ENCODE assay signal across 8 cellular contexts in genomic region chr11:75204685-75205667, GRCh38. TPM values are rescaled to one million over a fixed set of nuclear protein-coding genes. Genes with fewer than 3 reads are reported as not detected.
DNase-seq lines count a peak whose midpoint lies in the region; ATAC-seq and TF ChIP-seq lines count a peak whose summit lies in the region.

No MANE protein-coding gene starts in this region.

- peak; percentile 79 for ATAC-seq in HG02678 (IDR thresholded peaks at IDR 0.05; ENCODE audit: unreplicated experiment)
- no peak for ATAC-seq in HG02623 (IDR thresholded peaks at IDR 0.05; ENCODE audit: unreplicated experiment)

- no peak overlapping the region for H3K4me3 ChIP-seq in kidney epithelial cell (ENCODE audit: low read depth, low read length)

- DNase-seq in DMS53 treated with DMSO at 0.1 percent for 48 hours (lab: John Stamatoyannopoulos, UW; ENCODE audit: unreplicated experiment) = peak; percentile 95
- DNase-seq in NCI-H226 = peak; percentile 70
- peak; percentile 73 for DNase-seq in activated CD4-positive, CD25-positive, alpha-beta regulatory T cell treated with anti-CD3 and anti-CD28 coated beads, Interleukin-2, amount 50 U/mL, for 16 hours (ENCODE audit: low read depth, low spot score)
- DNase-seq in central memory CD4-positive, alpha-beta T cell = peak; percentile 60
- DNase-seq in kidney epithelial cell (ENCODE audit: low read depth) = peak; percentile 65
- DNase-seq in stimulated activated CD4-positive, alpha-beta T cell treated with anti-CD3 and anti-CD28 coated beads, Interleukin-2, amount 100 ng/mL, for 24 hours = peak; percentile 91

- peak; percentile 95 for TF ChIP-seq CTCF in kidney epithelial cell (IDR thresholded peaks at IDR 0.05; ENCODE audit: insufficient read depth, low read length, poor library complexity, severe bottlenecking)

- H3K36me3 ChIP-seq in kidney epithelial cell (ENCODE audit: control insufficient read depth, insufficient read depth, low read length) = no peaks in the 10 kb centered on the region

- H3K27me3 ChIP-seq in kidney epithelial cell (ENCODE audit: control insufficient read depth, insufficient read depth, low read length) = peaks cover 16% of the 10 kb centered on the region

RNA-seq across cellular contexts. Expression of gene TPBGL, which starts 35.6 kb away (rescaled TPM):
- 0.04 TPM in 1 of 2 replicates, not detected in the other for total RNA-seq in kidney epithelial cell

RNA-seq across cellular contexts. Expression of gene SLCO2B1, which starts 54.1 kb away (rescaled TPM):
- total RNA-seq in kidney epithelial cell = 0.21 and 1.7 TPM in 2 replicates
